In genomic region chr6:118768441-118768840, GRCh38 we compare ENCODE assay signal across 12 cellular contexts.
A peak's percentile ranks its signal among the peaks of the same experiment; 100 is the strongest.
DNase-seq lines count a peak whose midpoint lies in the region; TF ChIP-seq lines count a peak whose summit lies in the region.
"Had no signal": no experiment of that assay in that cellular context is flagged by ENCODE, and none has a peak within 500 bp of the region (broad histone marks: within the 10 kb centered on the region; RNA-seq: fewer than 3 reads in every experiment).

No MANE protein-coding gene starts in this region.

- H3K4me3 ChIP-seq in liver (ENCODE audit: low read depth in 1 of 3, low read length in 3 of 3) (no peak overlapping the region), suprapubic skin (no peak overlapping the region)

- H3K4me1 ChIP-seq in liver (ENCODE audit: control insufficient read depth in 4 of 4, insufficient read depth in 4 of 4, low read length in 3 of 4): peaks cover 0 to 11% (median 0%) of the 10 kb centered on the region in 4 donors
- H3K4me1 ChIP-seq in suprapubic skin: peaks cover 3% of the 10 kb centered on the region

- DNase-seq in T-helper 2 cell treated with Interferon-gamma antibody and Interleukin-4, amounts not matched to agents 5 μg/mL and 100 μg/mL, for 36 hours (ENCODE audit: low spot score): no peak
- DNase-seq in T-helper 2 cell: no peak
- DNase-seq in activated T-helper 1 cell treated with anti-CD3 and anti-CD28 coated beads, Interleukin-12 subunit alpha, Interleukin-12 subunit beta, Interleukin-2, Interleukin-4 antibody, amounts not matched to agents 30 ng/mL and 10 ng/mL and 1 ng/mL, durations not matched to agents 14 hours and 24 hours and 36 hours (ENCODE audit: low spot score): no peak
- DNase-seq in suprapubic skin (ENCODE audit: low spot score in 2 of 2): no peak
- DNase-seq in T-helper 9 cell: no peak
- no peak for DNase-seq in amygdala (lab: John Stamatoyannopoulos, UW)
- DNase-seq in AG08395 (ENCODE audit: low spot score): no peak
- DNase-seq: 8988T, activated gamma-delta T cell, NCI-H1694 treated with DMSO at 0.1 percent for 48 hours had no signal

- no peak overlapping the region for H3K4me3 Mint-ChIP-seq in T-helper 2 cell treated with Interferon-gamma antibody and Interleukin-4, amounts not matched to agents 5 μg/mL and 100 μg/mL, for 36 hours
- H3K4me3 Mint-ChIP-seq in activated T-helper 1 cell treated with anti-CD3 and anti-CD28 coated beads, Interleukin-12 subunit alpha, Interleukin-12 subunit beta, Interleukin-2, Interleukin-4 antibody, amounts not matched to agents 30 ng/mL and 10 ng/mL and 1 ng/mL, durations not matched to agents 14 hours and 24 hours and 36 hours: peak overlapping the region; percentile 1
- H3K4me3 Mint-ChIP-seq: mesothelial cell of epicardium had no signal

- H3K27me3 ChIP-seq in liver (ENCODE audit: control insufficient read depth in 4 of 4, insufficient read depth in 4 of 4, low read length in 3 of 4) (no peaks in the 10 kb centered on the region), suprapubic skin (no peaks in the 10 kb centered on the region)

- H3K27ac ChIP-seq in liver (ENCODE audit: low read depth in 1 of 2, low read length in 2 of 2) (peak overlapping the region; percentile 14 to 58), suprapubic skin (peak overlapping the region; percentile 19)

- H3K27ac Mint-ChIP-seq in T-helper 2 cell treated with Interferon-gamma antibody and Interleukin-4, amounts not matched to agents 5 μg/mL and 100 μg/mL, for 36 hours: peak overlapping the region; percentile 14
- peak overlapping the region; percentile 80 for H3K27ac Mint-ChIP-seq in activated T-helper 1 cell treated with anti-CD3 and anti-CD28 coated beads, Interleukin-12 subunit alpha, Interleukin-12 subunit beta, Interleukin-2, Interleukin-4 antibody, amounts not matched to agents 30 ng/mL and 10 ng/mL and 1 ng/mL, durations not matched to agents 14 hours and 24 hours and 36 hours
- H3K27ac Mint-ChIP-seq: mesothelial cell of epicardium had no signal

- TF ChIP-seq EP300 in suprapubic skin (IDR thresholded peaks at IDR 0.05): no peak

- H3K4me1 Mint-ChIP-seq in T-helper 2 cell treated with Interferon-gamma antibody and Interleukin-4, amounts not matched to agents 5 μg/mL and 100 μg/mL, for 36 hours (ENCODE audit: low read depth): peaks cover 17% of the 10 kb centered on the region
- peaks cover 29% of the 10 kb centered on the region for H3K4me1 Mint-ChIP-seq in activated T-helper 1 cell treated with anti-CD3 and anti-CD28 coated beads, Interleukin-12 subunit alpha, Interleukin-12 subunit beta, Interleukin-2, Interleukin-4 antibody, amounts not matched to agents 30 ng/mL and 10 ng/mL and 1 ng/mL, durations not matched to agents 14 hours and 24 hours and 36 hours (ENCODE audit: low read depth)

- TF ChIP-seq POLR2A in suprapubic skin (IDR thresholded peaks at IDR 0.05): no peak

- TF ChIP-seq RAD21 in liver (IDR thresholded peaks at IDR 0.05): no peak

- no peaks in the 10 kb centered on the region for H3K27me3 Mint-ChIP-seq in T-helper 2 cell treated with Interferon-gamma antibody and Interleukin-4, amounts not matched to agents 5 μg/mL and 100 μg/mL, for 36 hours (ENCODE audit: low read depth)
- H3K27me3 Mint-ChIP-seq in activated T-helper 1 cell treated with anti-CD3 and anti-CD28 coated beads, Interleukin-12 subunit alpha, Interleukin-12 subunit beta, Interleukin-2, Interleukin-4 antibody, amounts not matched to agents 30 ng/mL and 10 ng/mL and 1 ng/mL, durations not matched to agents 14 hours and 24 hours and 36 hours (ENCODE audit: insufficient read depth): no peaks in the 10 kb centered on the region

- WGBS in liver: 79% methylated on average over 3 of the region's 3 CpGs
- WGBS in suprapubic skin: 79% methylated on average over 3 of the region's 3 CpGs

- H3K36me3 Mint-ChIP-seq in T-helper 2 cell treated with Interferon-gamma antibody and Interleukin-4, amounts not matched to agents 5 μg/mL and 100 μg/mL, for 36 hours (ENCODE audit: low read depth): no peaks in the 10 kb centered on the region
- H3K36me3 Mint-ChIP-seq in activated T-helper 1 cell treated with anti-CD3 and anti-CD28 coated beads, Interleukin-12 subunit alpha, Interleukin-12 subunit beta, Interleukin-2, Interleukin-4 antibody, amounts not matched to agents 30 ng/mL and 10 ng/mL and 1 ng/mL, durations not matched to agents 14 hours and 24 hours and 36 hours (ENCODE audit: low read depth): no peaks in the 10 kb centered on the region
- H3K36me3 Mint-ChIP-seq: mesothelial cell of epicardium had no signal

- H3K36me3 ChIP-seq in liver (ENCODE audit: control insufficient read depth in 4 of 4, insufficient read depth in 3 of 4, low read depth in 1 of 4, low read length in 3 of 4) (no peaks in the 10 kb centered on the region), suprapubic skin (no peaks in the 10 kb centered on the region)

- H3K9ac ChIP-seq in liver (ENCODE audit: low read depth in 1 of 2, low read length in 2 of 2): no peak overlapping the region

- no peak for TF ChIP-seq CTCF in liver (IDR thresholded peaks at IDR 0.05; ENCODE audit: low read depth, low read length, missing input control)
- no peak for TF ChIP-seq CTCF in suprapubic skin (IDR thresholded peaks at IDR 0.05)

- H3K9me3 ChIP-seq in liver (ENCODE audit: control insufficient read depth in 4 of 4, low read length in 3 of 4): no peaks in the 10 kb centered on the region
- no peaks in the 10 kb centered on the region for H3K9me3 ChIP-seq in suprapubic skin

- H3K9me3 Mint-ChIP-seq in T-helper 2 cell treated with Interferon-gamma antibody and Interleukin-4, amounts not matched to agents 5 μg/mL and 100 μg/mL, for 36 hours: no peaks in the 10 kb centered on the region
- H3K9me3 Mint-ChIP-seq in activated T-helper 1 cell treated with anti-CD3 and anti-CD28 coated beads, Interleukin-12 subunit alpha, Interleukin-12 subunit beta, Interleukin-2, Interleukin-4 antibody, amounts not matched to agents 30 ng/mL and 10 ng/mL and 1 ng/mL, durations not matched to agents 14 hours and 24 hours and 36 hours: no peaks in the 10 kb centered on the region
- H3K9me3 Mint-ChIP-seq: mesothelial cell of epicardium had no signal

- intact Hi-C loops in activated T-helper 1 cell treated with anti-CD3 and anti-CD28 coated beads, Interleukin-12 subunit alpha, Interleukin-12 subunit beta, Interleukin-2, Interleukin-4 antibody, amounts not matched to agents 30 ng/mL and 10 ng/mL and 1 ng/mL, durations not matched to agents 14 hours and 24 hours and 36 hours (cut with micrococcal nuclease): loop anchor here (1.0 to 2.0 kb wide), 6 partner anchors 32 to 118 kb away; partner anchors contain the start of gene CEP85L

TF ChIP-seq in liver, 16 proteins besides CTCF, POLR2A, EP300 and RAD21:
- TF ChIP-seq GABPA (IDR thresholded peaks at IDR 0.05 in 1 of 2, conservative IDR thresholded peaks at IDR 0.05 in 1 of 2): no peak
